8 cellular contexts compared by ENCODE assay signal in genomic region chr2:102736607-102737409, GRCh38. TPM values are rescaled to one million over a fixed set of nuclear protein-coding genes. Genes with fewer than 3 reads are reported as not detected.
DNase-seq lines count a peak whose midpoint lies in the region; ATAC-seq and TF ChIP-seq lines count a peak whose summit lies in the region.

No MANE protein-coding gene starts in this region.

- H2AFZ ChIP-seq in neural cell (ENCODE audit: low read depth, low read length): peak overlapping the region; percentile 98

- TF ChIP-seq EP300 in neural cell (conservative IDR thresholded peaks at IDR 0.05; ENCODE audit: poor library complexity, severe bottlenecking) (no peak), stomach (IDR thresholded peaks at IDR 0.05) (no peak)

- no peaks in the 10 kb centered on the region for H3K27me3 ChIP-seq in neural cell (ENCODE audit: insufficient read depth, low read depth, low read length)
- no peaks in the 10 kb centered on the region for H3K27me3 ChIP-seq in stomach

- peak; percentile 44 for TF ChIP-seq RAD21 in neural cell (conservative IDR thresholded peaks at IDR 0.05)

- H3K4me1 ChIP-seq in stomach: peaks cover 11 to 31% (median 22%) of the 10 kb centered on the region in 4 donors

- no peaks in the 10 kb centered on the region for H3K9me3 Mint-ChIP-seq in activated T-helper 2 cell treated with anti-CD3 and anti-CD28 coated beads, Interferon-gamma antibody, Interleukin-2, Interleukin-4, amounts not matched to agents 10 μg/mL and 5 μg/mL and 100 μg/mL, durations not matched to agents 14 hours and 24 hours and 36 hours

- 0 to 1% (median 0%) methylated on average over 4 to 41 of the region's 41 CpGs for WGBS in stomach, 5 donors

- peak in 1 of 4 donors; percentile 67 for TF ChIP-seq POLR2A in stomach (IDR thresholded peaks at IDR 0.05)

- H3K9me3 ChIP-seq in neural cell (ENCODE audit: low read length): no peaks in the 10 kb centered on the region
- no peaks in the 10 kb centered on the region for H3K9me3 ChIP-seq in stomach

- TF ChIP-seq CTCF in fibroblast of villous mesenchyme (IDR thresholded peaks at IDR 0.05; ENCODE audit: insufficient read depth, low read depth, low read length) (peak; percentile 18), neural cell (IDR thresholded peaks at IDR 0.05; ENCODE audit: poor library complexity, severe bottlenecking) (peak; percentile 53), stomach (IDR thresholded peaks at IDR 0.05) (no peak)

- peak overlapping the region; percentile 94 for H3K4me2 ChIP-seq in neural cell (ENCODE audit: low read length)

- peaks cover under 1% of the 10 kb centered on the region for H3K36me3 ChIP-seq in neural cell (ENCODE audit: insufficient read depth, low read length)
- peaks cover 0 to 5% (median 4%) of the 10 kb centered on the region in 4 donors for H3K36me3 ChIP-seq in stomach

- no peaks in the 10 kb centered on the region for H4K20me1 ChIP-seq in neural cell (ENCODE audit: insufficient read depth)

- H3K79me2 ChIP-seq in neural cell (replicated peaks; ENCODE audit: insufficient read depth, low read length): peaks cover 52% of the 10 kb centered on the region

- H3K27ac ChIP-seq in neural cell (ENCODE audit: low read length) (peak overlapping the region; percentile 70), stomach (peak overlapping the region; percentile 84 to 94 (median 90))

- peak; percentile 73 for DNase-seq in DMS53 treated with DMSO at 0.1 percent for 48 hours (lab: John Stamatoyannopoulos, UW; ENCODE audit: unreplicated experiment)
- peak in 71 of 76 experiments; percentile 4 to 80 (median 57) for DNase-seq in HUDEP-2 (lab: John Stamatoyannopoulos, UW; ENCODE audit: unreplicated experiment in 76 of 76)
- peak; percentile 72 for DNase-seq in RKO (ENCODE audit: low spot score)
- peak; percentile 83 for DNase-seq in activated T-helper 2 cell treated with anti-CD3 and anti-CD28 coated beads, Interferon-gamma antibody, Interleukin-2, Interleukin-4, amounts not matched to agents 10 μg/mL and 5 μg/mL and 100 μg/mL, durations not matched to agents 14 hours and 24 hours and 36 hours (ENCODE audit: low spot score)
- DNase-seq in fibroblast of villous mesenchyme (ENCODE audit: low read depth): peak; percentile 62
- DNase-seq in stomach: peak; percentile 91

- no peaks in the 10 kb centered on the region for H3K9me2 ChIP-seq in neural cell (ENCODE audit: insufficient read depth, low read length)

- intact Hi-C loops in activated T-helper 2 cell treated with anti-CD3 and anti-CD28 coated beads, Interferon-gamma antibody, Interleukin-2, Interleukin-4, amounts not matched to agents 10 μg/mL and 5 μg/mL and 100 μg/mL, durations not matched to agents 14 hours and 24 hours and 36 hours (cut with micrococcal nuclease): no loop called here
- intact Hi-C loops in stomach (cut with DNase I; ENCODE audit: low total_unique reads): no loop called here

- H3K27me3 Mint-ChIP-seq in activated T-helper 2 cell treated with anti-CD3 and anti-CD28 coated beads, Interferon-gamma antibody, Interleukin-2, Interleukin-4, amounts not matched to agents 10 μg/mL and 5 μg/mL and 100 μg/mL, durations not matched to agents 14 hours and 24 hours and 36 hours (ENCODE audit: low read depth): peaks cover 2% of the 10 kb centered on the region

- H3K4me3 Mint-ChIP-seq in activated T-helper 2 cell treated with anti-CD3 and anti-CD28 coated beads, Interferon-gamma antibody, Interleukin-2, Interleukin-4, amounts not matched to agents 10 μg/mL and 5 μg/mL and 100 μg/mL, durations not matched to agents 14 hours and 24 hours and 36 hours (ENCODE audit: low read depth): peak overlapping the region; percentile 96

- H3K9ac ChIP-seq in neural cell (ENCODE audit: low read length): peak overlapping the region; percentile 79

- H3K27ac Mint-ChIP-seq in activated T-helper 2 cell treated with anti-CD3 and anti-CD28 coated beads, Interferon-gamma antibody, Interleukin-2, Interleukin-4, amounts not matched to agents 10 μg/mL and 5 μg/mL and 100 μg/mL, durations not matched to agents 14 hours and 24 hours and 36 hours: peak overlapping the region; percentile 89

- H3K4me1 Mint-ChIP-seq in activated T-helper 2 cell treated with anti-CD3 and anti-CD28 coated beads, Interferon-gamma antibody, Interleukin-2, Interleukin-4, amounts not matched to agents 10 μg/mL and 5 μg/mL and 100 μg/mL, durations not matched to agents 14 hours and 24 hours and 36 hours (ENCODE audit: low read depth): peaks cover 30% of the 10 kb centered on the region

- H3K4me3 ChIP-seq in fibroblast of villous mesenchyme (ENCODE audit: low read depth, low read length): peak overlapping the region; percentile 89
- H3K4me3 ChIP-seq in neural cell (ENCODE audit: low read length): peak overlapping the region; percentile 95
- peak overlapping the region; percentile 83 to 94 (median 85) for H3K4me3 ChIP-seq in stomach

- no peaks in the 10 kb centered on the region for H3F3A ChIP-seq in neural cell (ENCODE audit: insufficient read depth, low read length, poor library complexity, severe bottlenecking)

- H3K36me3 Mint-ChIP-seq in activated T-helper 2 cell treated with anti-CD3 and anti-CD28 coated beads, Interferon-gamma antibody, Interleukin-2, Interleukin-4, amounts not matched to agents 10 μg/mL and 5 μg/mL and 100 μg/mL, durations not matched to agents 14 hours and 24 hours and 36 hours (ENCODE audit: low read depth): peaks cover 2% of the 10 kb centered on the region

- ATAC-seq in GM21423 (IDR thresholded peaks at IDR 0.05; ENCODE audit: unreplicated experiment): peak; percentile 90

TF ChIP-seq in neural cell, 6 proteins besides CTCF, POLR2A, EP300 and RAD21:
- peak; percentile 56 for TF ChIP-seq REST (IDR thresholded peaks at IDR 0.05; ENCODE audit: borderline replicate concordance)
- TF ChIP-seq POLR2AphosphoS5 (IDR thresholded peaks at IDR 0.05): peak; percentile 78
- peak; percentile 64 for TF ChIP-seq MXI1 (conservative IDR thresholded peaks at IDR 0.05; ENCODE audit: poor library complexity, severe bottlenecking)
- TF ChIP-seq SMC3 (conservative IDR thresholded peaks at IDR 0.05; ENCODE audit: poor library complexity): peak; percentile 44
- TF ChIP-seq EZH2 (IDR thresholded peaks at IDR 0.05; ENCODE audit: borderline replicate concordance, insufficient read depth, low read length, poor library complexity, severe bottlenecking): no peak

RNA-seq across cellular contexts. Expression of gene TMEM182, which starts 25.0 kb away (rescaled TPM):
- total RNA-seq in activated T-helper 2 cell treated with anti-CD3 and anti-CD28 coated beads, Interferon-gamma antibody, Interleukin-2, Interleukin-4, amounts not matched to agents 10 μg/mL and 5 μg/mL and 100 μg/mL, durations not matched to agents 14 hours and 24 hours and 36 hours: 3.2 and 4.1 TPM in 2 replicates
- total RNA-seq in fibroblast of villous mesenchyme: 0.97 and 1.3 TPM in 2 replicates
- polyA plus RNA-seq in neural cell: 3.8 and 4.0 TPM in 2 replicates
- 8.8 TPM in 2 replicates for polyA minus RNA-seq in neural cell
- total RNA-seq in stomach: 1 to 10 TPM in 2 of 5 donors, not detected in 3; 1.0 to 5.3 TPM
- 1 to 10 TPM; 1.0 to 3.4 (median 2.6) TPM for polyA plus RNA-seq in stomach

Comparison
In these comparisons a context has a peak if more than half of its experiments do, and no peak if none do; other contexts are left out.
1. Peak in every context shown above with its lines: DNase-seq, ATAC-seq, H3K4me3 ChIP-seq and H3K27ac ChIP-seq.
2. CTCF ChIP-seq: peak in fibroblast of villous mesenchyme (single experiment) and neural cell (single experiment); none in stomach (0 of 7).